9 cellular contexts compared by ENCODE assay signal in genomic region chr16:87789437-87790277, GRCh38. TPM values are rescaled to one million over a fixed set of nuclear protein-coding genes. Genes with fewer than 3 reads are reported as not detected.
DNase-seq lines count a peak whose midpoint lies in the region; ATAC-seq and TF ChIP-seq lines count a peak whose summit lies in the region.
"Had no signal": no experiment of that assay in that cellular context is flagged by ENCODE, and none has a peak within 500 bp of the region (broad histone marks: within the 10 kb centered on the region; RNA-seq: fewer than 3 reads in every experiment).

No MANE protein-coding gene starts in this region.

- intact Hi-C loops in thyroid gland (cut with DNase I) = loop anchor here (10.0 kb wide), 1 partner anchor 115 kb away; no protein-coding TSS in a partner anchor

- no peaks in the 10 kb centered on the region for H3K4me1 Mint-ChIP-seq in WTC11

- H3K36me3 ChIP-seq in thyroid gland = no peaks in the 10 kb centered on the region
- no peaks in the 10 kb centered on the region for H3K36me3 ChIP-seq in HAP-1 (replicated peaks)

- in situ Hi-C loops in HAP-1 (cut with MboI; ENCODE audit: low sequenced_read_pairs) = no loop called here

- no peak for ATAC-seq in WTC11

- H3K36me3 Mint-ChIP-seq in WTC11 = no peaks in the 10 kb centered on the region

- H3K4me3 ChIP-seq in thyroid gland (replicated peaks in 1 of 3) (no peak overlapping the region), HAP-1 (no peak overlapping the region)

- WGBS in thyroid gland, 2 donors = 60 to 76% methylated on average over 10 to 20 of the region's 20 CpGs

- no peak overlapping the region for H3K4me3 Mint-ChIP-seq in WTC11

- H3K27me3 ChIP-seq in thyroid gland = no peaks in the 10 kb centered on the region
- H3K27me3 ChIP-seq in HAP-1 (ENCODE audit: low read depth) = no peaks in the 10 kb centered on the region

- peak; percentile 57 for DNase-seq in DMS53 (lab: John Stamatoyannopoulos, UW)
- no peak for DNase-seq in DMS53 treated with DMSO at 0.1 percent for 48 hours (lab: John Stamatoyannopoulos, UW; ENCODE audit: unreplicated experiment)
- no peak for DNase-seq in WTC11 (ENCODE audit: low spot score)
- DNase-seq in iris pigment epithelial cell (ENCODE audit: low read depth) = peak; percentile 44
- DNase-seq in thyroid gland = peak; percentile 64 to 79
- DNase-seq in SK-N-DZ (ENCODE audit: low spot score) = no peak
- no peak for DNase-seq in HAP-1 (ENCODE audit: low spot score in 2 of 2)
- DNase-seq in ecto neural progenitor cell (ENCODE audit: low spot score) = no peak
- DNase-seq: 8988T had no signal

- peaks cover 9% of the 10 kb centered on the region in 2 donors for H3K4me1 ChIP-seq in thyroid gland
- H3K4me1 ChIP-seq in HAP-1 = no peaks in the 10 kb centered on the region

- H3K27ac ChIP-seq in thyroid gland = peak overlapping the region in 2 of 3 donors; percentile 19 to 73

- H3K9me3 ChIP-seq in thyroid gland (no peaks in the 10 kb centered on the region), HAP-1 (no peaks in the 10 kb centered on the region)

- H3K27ac Mint-ChIP-seq in WTC11 = no peak overlapping the region

- no peaks in the 10 kb centered on the region for H3K9me3 Mint-ChIP-seq in WTC11

- H3K27me3 Mint-ChIP-seq in WTC11 (ENCODE audit: low read depth) = no peaks in the 10 kb centered on the region

- TF ChIP-seq POLR2A in thyroid gland (IDR thresholded peaks at IDR 0.05) = no peak

- CTCF ChIA-PET in WTC11 (lab: Charles Lee) = interaction anchor here (0.5 to 2.9 kb wide), 4 partner anchors 9 to 512 kb away, joined by 3 to 28 read pairs (median 4); no protein-coding TSS in a partner anchor

- POLR2A ChIA-PET in WTC11 (lab: Charles Lee) = no interaction called here

- no peak for TF ChIP-seq CTCF in WTC11 (IDR thresholded peaks at IDR 0.05)
- TF ChIP-seq CTCF in thyroid gland (IDR thresholded peaks at IDR 0.05) = no peak

TF ChIP-seq in WTC11, 78 proteins besides CTCF, POLR2A, EP300 and RAD21:
- TF ChIP-seq NFE2L1 (CRISPR knock-in tag; IDR thresholded peaks at IDR 0.05) (no peak), GABPB1 (CRISPR knock-in tag; IDR thresholded peaks at IDR 0.05) (peak; percentile 85)

RNA-seq across cellular contexts. Expression of gene KLHDC4, which starts 23.9 kb away (rescaled TPM):
- total RNA-seq in WTC11 (2021) (60.0 to 63.6 TPM (median 60.5 TPM) in 3 replicates), thyroid gland (10 to 100 TPM; 19.9 to 40.9 (median 30.3) TPM)
- polyA plus RNA-seq in SK-N-DZ (2014; cell fraction: cytosol; rRNA removed) = 35.1 and 37.8 TPM in 2 replicates
- polyA plus RNA-seq in SK-N-DZ (2014; cell fraction: nucleus; rRNA removed) = 67.0 and 92.0 TPM in 2 replicates

Comparison
In these comparisons a context has a peak if more than half of its experiments do, and no peak if none do; other contexts are left out.
1. DNase-seq: peak in DMS53 (single experiment), iris pigment epithelial cell (single experiment) and thyroid gland (2 of 2); none in DMS53 treated with DMSO at 0.1 percent for 48 hours (single experiment), WTC11 (single experiment), SK-N-DZ (single experiment), HAP-1 (0 of 2) and ecto neural progenitor cell (single experiment).